In the genomic region with DNA sequence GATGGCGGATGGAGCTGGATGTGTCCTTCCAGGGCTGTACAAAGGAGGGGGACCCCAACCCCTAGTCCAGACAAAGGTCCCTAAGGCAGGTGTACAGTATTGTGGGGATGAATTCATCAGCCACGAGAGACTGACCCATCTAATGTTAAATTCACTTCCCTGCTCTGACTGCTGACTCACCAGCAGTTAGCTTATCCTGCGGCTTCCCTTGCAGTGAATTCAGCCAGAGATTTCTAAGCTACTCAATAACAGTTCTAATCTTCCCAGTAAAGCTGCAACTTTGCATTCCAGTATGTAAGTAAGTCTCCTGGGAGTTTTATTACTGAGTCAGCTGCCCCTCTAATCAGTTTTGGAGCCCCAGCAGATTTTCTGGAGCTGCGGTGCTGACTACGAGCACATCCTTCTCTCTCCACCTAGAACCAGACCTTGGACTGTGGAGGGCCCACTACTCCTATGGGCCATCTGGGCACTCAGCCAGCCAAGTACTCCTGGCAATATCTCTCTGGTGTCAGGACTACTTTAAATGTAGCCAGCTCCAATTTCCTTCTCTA, we compare ENCODE assay signal across 8 cellular contexts. TPM values are rescaled to one million over a fixed set of nuclear protein-coding genes. Genes with fewer than 3 reads are reported as not detected.
A peak's percentile ranks its signal among the peaks of the same experiment; 100 is the strongest.
DNase-seq lines count a peak whose midpoint lies in the region; ATAC-seq, FAIRE-seq and TF ChIP-seq lines count a peak whose summit lies in the region.

No MANE protein-coding gene starts in this region.

- no peak for TF ChIP-seq CTCF in IMR-90 (conservative IDR thresholded peaks at IDR 0.05; ENCODE audit: low read depth, low read length)
- no peak for TF ChIP-seq CTCF in astrocyte (IDR thresholded peaks at IDR 0.05; ENCODE audit: insufficient read depth, low read depth, low read length)
- no peak for TF ChIP-seq CTCF in tibial artery (IDR thresholded peaks at IDR 0.05)

- peak overlapping the region; percentile 44 for H3K18ac ChIP-seq in IMR-90 (ENCODE audit: low read depth, low read length)

- H3K4ac ChIP-seq in IMR-90 (ENCODE audit: low read depth, low read length): peak overlapping the region; percentile 76

- peak overlapping the region in 9 of 11 experiments; percentile 8 to 49 (median 32); a peak in 13 of 22 replicates for H3K9ac ChIP-seq in BLaER1 treated with 17β-estradiol and CSF1 and Interleukin-3, amounts not matched to agents 10 nM and 100 nM
- H3K9ac ChIP-seq in IMR-90 (ENCODE audit: low read depth, low read length): peak overlapping the region; percentile 57
- peak overlapping the region; percentile 31 for H3K9ac ChIP-seq in astrocyte (ENCODE audit: low read length)

- peak overlapping the region; percentile 74 for H4K91ac ChIP-seq in IMR-90 (ENCODE audit: insufficient read depth, low read depth, low read length)

- H2AFZ ChIP-seq in IMR-90 (replicated peaks; ENCODE audit: low read length, poor library complexity): no peak overlapping the region
- no peak overlapping the region for H2AFZ ChIP-seq in astrocyte (ENCODE audit: low read depth, low read length)

- peak overlapping the region in 1 of 2 experiments; percentile 44; a peak in 1 of 4 replicates for H4K8ac ChIP-seq in IMR-90 (ENCODE audit: low read depth in 2 of 2, low read length in 2 of 2)

- H3K9me3 ChIP-seq in BLaER1 treated with 17β-estradiol and CSF1 and Interleukin-3, amounts not matched to agents 10 nM and 100 nM (replicated peaks in 1 of 11): peaks cover 0 to 28% (median 0%) of the 10 kb centered on the region in 11 experiments; a peak in 7 of 22 replicates
- H3K9me3 ChIP-seq in IMR-90 (ENCODE audit: control insufficient read depth, insufficient read depth, low read length) (no peaks in the 10 kb centered on the region), astrocyte (ENCODE audit: insufficient read depth, low read depth, low read length) (no peaks in the 10 kb centered on the region), tibial artery (no peaks in the 10 kb centered on the region)

- H3K27ac ChIP-seq in BLaER1 treated with 17β-estradiol and CSF1 and Interleukin-3, amounts not matched to agents 10 nM and 100 nM: peak overlapping the region; percentile 40 to 64 (median 52); a peak in 19 of 22 replicates
- peak overlapping the region; percentile 83 for H3K27ac ChIP-seq in IMR-90 (ENCODE audit: insufficient read depth, low read length)
- H3K27ac ChIP-seq in astrocyte (ENCODE audit: low read depth, low read length): peak overlapping the region; percentile 65
- peak overlapping the region; percentile 57 to 72 for H3K27ac ChIP-seq in tibial artery

- peak overlapping the region; percentile 87 for H2BK5ac ChIP-seq in IMR-90 (ENCODE audit: low read depth, low read length, poor library complexity, severe bottlenecking)

- no peak; the same call in 1 of the 2 replicates for TF ChIP-seq RAD21 in IMR-90 (IDR thresholded peaks at IDR 0.05; ENCODE audit: low read length)

- H3K23ac ChIP-seq in IMR-90 (ENCODE audit: low read depth, low read length): 0 out of 2 replicates have a peak overlapping the region, but pooled peaks have one; percentile 61

- no CpG with 5 or more reads among the region's 5 CpGs for WGBS in IMR-90 (ENCODE audit: extremely low coverage in 2 of 2, insufficient read length in 1 of 2), 2 experiments

- peaks cover 54% of the 10 kb centered on the region for H3K4me1 Mint-ChIP-seq in astrocyte (ENCODE audit: low read depth, unreplicated experiment)

- H3K4me1 ChIP-seq in BLaER1 treated with 17β-estradiol and CSF1 and Interleukin-3, amounts not matched to agents 10 nM and 100 nM: peaks cover 64 to 95% (median 73%) of the 10 kb centered on the region in 10 experiments
- H3K4me1 ChIP-seq in IMR-90 (ENCODE audit: control insufficient read depth, insufficient read depth, low read length): peaks cover 10% of the 10 kb centered on the region
- H3K4me1 ChIP-seq in astrocyte (ENCODE audit: insufficient read depth, low read length): peaks cover 25% of the 10 kb centered on the region
- peaks cover 0 to 78% (median 43%) of the 10 kb centered on the region in 4 donors for H3K4me1 ChIP-seq in tibial artery

- no peaks in the 10 kb centered on the region for H3K36me3 Mint-ChIP-seq in astrocyte (ENCODE audit: low read depth, unreplicated experiment)

- intact Hi-C loops in IMR-90 (cut with micrococcal nuclease): loop anchor here (1.0 kb wide), 2 partner anchors 8 to 11 kb away; no protein-coding TSS in a partner anchor
- intact Hi-C loops in tibial artery (cut with DNase I; ENCODE audit: low total_unique reads): no loop called here

- ATAC-seq in IMR-90 (ENCODE audit: low read depth) (peak; percentile 97), HG03520 (IDR thresholded peaks at IDR 0.05; ENCODE audit: unreplicated experiment) (no peak), HG03354 (IDR thresholded peaks at IDR 0.05; ENCODE audit: poor library complexity, severe bottlenecking, unreplicated experiment) (no peak)

- H2BK120ac ChIP-seq in IMR-90 (ENCODE audit: low read depth, low read length): peak overlapping the region; percentile 63; the same call in 1 of the 2 replicates

- H3K4me2 ChIP-seq in BLaER1 treated with 17β-estradiol and CSF1 and Interleukin-3, amounts not matched to agents 10 nM and 100 nM: peak overlapping the region; percentile 65 to 92 (median 80)
- H3K4me2 ChIP-seq in IMR-90 (ENCODE audit: low read depth, low read length) (peak overlapping the region; percentile 92), astrocyte (ENCODE audit: low read length) (peak overlapping the region; percentile 66)

- no TSS peak for BruUV-seq in IMR-90 (replicated peaks; lab: Mats Ljungman, UMichigan)

- no peak overlapping the region for H3K56ac ChIP-seq in IMR-90 (ENCODE audit: extremely low read depth, insufficient read depth, low read length)

- POLR2A ChIA-PET in IMR-90 (lab: Charles Lee; ENCODE audit: unreplicated experiment): interaction anchor here (1.6 kb wide), 1 partner anchor 10 kb away, joined by 6 read pairs; no protein-coding TSS in a partner anchor

- H3K79me2 ChIP-seq in astrocyte (ENCODE audit: insufficient read depth, low read length): peaks cover 89% of the 10 kb centered on the region

- H4K20me1 ChIP-seq in BLaER1 treated with 17β-estradiol and CSF1 and Interleukin-3, amounts not matched to agents 10 nM and 100 nM: peaks cover 0 to 88% (median 5%) of the 10 kb centered on the region in 11 experiments; a peak in 11 of 22 replicates
- H4K20me1 ChIP-seq in IMR-90 (ENCODE audit: insufficient read depth, low read length) (peaks cover 32% of the 10 kb centered on the region), astrocyte (ENCODE audit: insufficient read depth, low read length) (peaks cover 73% of the 10 kb centered on the region)

- peak overlapping the region in 1 of 10 experiments; percentile 18; a peak in 1 of 20 replicates for H3K4me3 ChIP-seq in BLaER1 treated with 17β-estradiol and CSF1 and Interleukin-3, amounts not matched to agents 10 nM and 100 nM
- H3K4me3 ChIP-seq in IMR-90 (ENCODE audit: insufficient read depth, low read depth, low read length) (no peak overlapping the region; the same call in 1 of the 2 replicates), astrocyte (ENCODE audit: insufficient read depth, low read depth, low read length) (no peak overlapping the region), tibial artery (no peak overlapping the region)

- no peak for TF ChIP-seq POLR2A in IMR-90 (IDR thresholded peaks at IDR 0.05; ENCODE audit: low read depth, low read length)

- H3K9me3 Mint-ChIP-seq in astrocyte (ENCODE audit: unreplicated experiment): peaks cover 2% of the 10 kb centered on the region

- peak overlapping the region; percentile 42 for H2AK9ac ChIP-seq in IMR-90 (replicated peaks; ENCODE audit: low read depth, low read length, poor library complexity)

- H3K36me3 ChIP-seq in BLaER1 treated with 17β-estradiol and CSF1 and Interleukin-3, amounts not matched to agents 10 nM and 100 nM: peaks cover 4 to 31% (median 11%) of the 10 kb centered on the region in 11 experiments; a peak in 13 of 22 replicates
- H3K36me3 ChIP-seq in IMR-90 (ENCODE audit: control insufficient read depth, insufficient read depth, low read length) (no peaks in the 10 kb centered on the region), astrocyte (ENCODE audit: insufficient read depth, low read length) (no peaks in the 10 kb centered on the region), tibial artery (no peaks in the 10 kb centered on the region)

- no peaks in the 10 kb centered on the region for H3K27me3 ChIP-seq in BLaER1 treated with 17β-estradiol and CSF1 and Interleukin-3, amounts not matched to agents 10 nM and 100 nM
- H3K27me3 ChIP-seq in IMR-90 (ENCODE audit: control insufficient read depth, insufficient read depth, low read length) (no peaks in the 10 kb centered on the region), astrocyte (ENCODE audit: insufficient read depth, low read length) (no peaks in the 10 kb centered on the region), tibial artery (no peaks in the 10 kb centered on the region)

- in situ Hi-C loops in IMR-90 (cut with MboI; ENCODE audit: low sequenced_read_pairs): no loop called here

- peak overlapping the region; percentile 43 for H2BK20ac ChIP-seq in IMR-90 (ENCODE audit: low read depth, low read length)

- H2BK15ac ChIP-seq in IMR-90 (ENCODE audit: low read depth, low read length): peak overlapping the region; percentile 59; the same call in 1 of the 3 replicates

- H3K27me3 Mint-ChIP-seq in astrocyte (ENCODE audit: low read depth, unreplicated experiment): no peaks in the 10 kb centered on the region

- H4K5ac ChIP-seq in IMR-90 (ENCODE audit: low read depth, low read length): 0 out of 2 replicates have a peak overlapping the region, but pooled peaks have one; percentile 35

- peak overlapping the region; percentile 57 for H3K14ac ChIP-seq in IMR-90 (replicated peaks; ENCODE audit: low read depth, low read length)

- dilution Hi-C loops in IMR-90 (cut with HindIII; ENCODE audit: low sequenced_read_pairs, unreplicated experiment): no loop called here

- peak overlapping the region; percentile 81 for H2AK5ac ChIP-seq in IMR-90 (ENCODE audit: low read depth, low read length)

- no peak overlapping the region for H3K4me3 Mint-ChIP-seq in astrocyte (ENCODE audit: unreplicated experiment)

- FAIRE-seq in astrocyte (lab: Jason Lieb, UNC): peak; percentile 99

- H3K27ac Mint-ChIP-seq in astrocyte (ENCODE audit: unreplicated experiment): peak overlapping the region; percentile 73

- H3K79me1 ChIP-seq in IMR-90 (ENCODE audit: low read depth in 1 of 2, low read length in 2 of 2): peaks cover 17 to 73% of the 10 kb centered on the region in 2 experiments

- peaks cover 20% of the 10 kb centered on the region for H3K9me1 ChIP-seq in IMR-90 (ENCODE audit: insufficient read depth, low read length)

- peak; percentile 98 for DNase-seq in IMR-90
- DNase-seq in astrocyte (ENCODE audit: low read depth): peak; percentile 98
- DNase-seq in left kidney (ENCODE audit: low read depth, low spot score): peak; percentile 49
- DNase-seq in tibial artery: peak; percentile 60 to 75
- DNase-seq in NCI-H1694 (lab: John Stamatoyannopoulos, UW): no peak

- CTCF ChIA-PET in IMR-90 (lab: Yijun Ruan, JAX): interaction anchor here (0.7 to 1.4 kb wide), 4 partner anchors 8 to 44 kb away, joined by 3 to 5 read pairs (median 4); no protein-coding TSS in a partner anchor

RNA-seq across cellular contexts. Expression of a gene that starts 16.1 kb away (rescaled TPM):
- 8.8 and 11.9 TPM in 2 replicates for total RNA-seq in IMR-90 (2012; rRNA removed)
- 37.6 and 37.8 TPM in 2 replicates for polyA plus RNA-seq in IMR-90 (2012; rRNA removed)
- 28.7 and 34.0 TPM in 2 replicates for polyA plus RNA-seq in IMR-90 (2012; cell fraction: cytosol; rRNA removed)
- polyA plus RNA-seq in IMR-90 (2012; cell fraction: nucleus; rRNA removed; ENCODE audit: low replicate concordance): 15.4 and 23.3 TPM in 2 replicates
- total RNA-seq in astrocyte: 93.1 and 103 TPM in 2 replicates
